In genomic region chr21:41745971-41746743, GRCh38 we compare ENCODE assay signal across 19 cellular contexts. TPM values are rescaled to one million over a fixed set of nuclear protein-coding genes. Genes with fewer than 3 reads are reported as not detected.
A peak's percentile ranks its signal among the peaks of the same experiment; 100 is the strongest.
DNase-seq lines count a peak whose midpoint lies in the region; ATAC-seq, FAIRE-seq and TF ChIP-seq lines count a peak whose summit lies in the region.
"Had no signal": no experiment of that assay in that cellular context is flagged by ENCODE, and none has a peak within 500 bp of the region (broad histone marks: within the 10 kb centered on the region; RNA-seq: fewer than 3 reads in every experiment).

No MANE protein-coding gene starts in this region.

- H3K4me1 Mint-ChIP-seq in stimulated activated memory B cell treated with anti-CD40 and anti-IgM and Interleukin-4, amounts not matched to agents 10 μg/mL and 1 μg/mL and 100 μg/mL, for 72 hours = no peaks in the 10 kb centered on the region

- FAIRE-seq in RCC 7860 (lab: Jason Lieb, UNC) = no peak
- FAIRE-seq: GM19239 had no signal

- peaks cover 53% of the 10 kb centered on the region for H3K27me3 Mint-ChIP-seq in stimulated activated memory B cell treated with anti-CD40 and anti-IgM and Interleukin-4, amounts not matched to agents 10 μg/mL and 1 μg/mL and 100 μg/mL, for 72 hours

- TF ChIP-seq POLR2A in heart left ventricle (IDR thresholded peaks at IDR 0.05) = no peak

- DNase-seq in Right ventricle myocardium superior (peak; percentile 39), heart left ventricle (no peak), RWPE1 (ENCODE audit: low spot score) (no peak), foreskin keratinocyte (no peak), A673 (ENCODE audit: low spot score) (no peak), RCC 7860 (ENCODE audit: low spot score) (no peak)
- DNase-seq: 8988T, COR-L47, MG63, NCI-H1105, NCI-H1694, NCI-H226, NCI-H524 treated with DMSO at 0.1 percent for 48 hours had no signal

- H3K4me1 ChIP-seq in heart left ventricle (no peaks in the 10 kb centered on the region), foreskin keratinocyte (peaks cover 3% of the 10 kb centered on the region), A673 (ENCODE audit: insufficient read depth, low read length, poor library complexity, severe bottlenecking) (peaks cover 7% of the 10 kb centered on the region)

- H3K27ac Mint-ChIP-seq in stimulated activated memory B cell treated with anti-CD40 and anti-IgM and Interleukin-4, amounts not matched to agents 10 μg/mL and 1 μg/mL and 100 μg/mL, for 72 hours = no peak overlapping the region

- intact Hi-C loops in Right ventricle myocardium superior (cut with DNase I) (no loop called here), heart left ventricle (cut with DNase I) (no loop called here), A673 (cut with micrococcal nuclease; ENCODE audit: unreplicated experiment) (no loop called here)

- WGBS in heart left ventricle, 4 donors = 87 to 93% (median 91%) methylated on average over 12 to 34 of the region's 34 CpGs

- H3K9me3 Mint-ChIP-seq in stimulated activated memory B cell treated with anti-CD40 and anti-IgM and Interleukin-4, amounts not matched to agents 10 μg/mL and 1 μg/mL and 100 μg/mL, for 72 hours = no peaks in the 10 kb centered on the region

- CTCF ChIA-PET in RWPE1 (lab: Yijun Ruan, JAX) (interaction anchor here (0.6 kb wide), 2 partner anchors 17 to 18 kb away, joined by 3 to 4 read pairs; no protein-coding TSS in a partner anchor), A673 (lab: Charles Lee) (interaction anchor here (1.0 kb wide), 1 partner anchor 463 kb away, joined by 3 read pairs; no protein-coding TSS in a partner anchor)

- H3K36me3 ChIP-seq in heart left ventricle = no peaks in the 10 kb centered on the region
- peaks cover 88% of the 10 kb centered on the region for H3K36me3 ChIP-seq in A673 (ENCODE audit: insufficient read depth, low read length, poor library complexity, severe bottlenecking)
- H3K36me3 ChIP-seq: MG63 had no signal

- no peak for TF ChIP-seq CTCF in heart left ventricle (IDR thresholded peaks at IDR 0.05)
- no peak for TF ChIP-seq CTCF in RWPE1 (conservative IDR thresholded peaks at IDR 0.05; ENCODE audit: low read depth)
- peak; percentile 42 for TF ChIP-seq CTCF in foreskin keratinocyte (conservative IDR thresholded peaks at IDR 0.05)
- no peak for TF ChIP-seq CTCF in A673 (conservative IDR thresholded peaks at IDR 0.05; ENCODE audit: low read depth, low read length)

- POLR2A ChIA-PET in RWPE1 (lab: Yijun Ruan, JAX; ENCODE audit: low non-redundant PET) (no interaction called here), A673 (lab: Charles Lee; ENCODE audit: low non-redundant PET) (no interaction called here)

- H3K4me3 ChIP-seq in heart left ventricle (no peak overlapping the region), A673 (ENCODE audit: low read depth, low read length, poor library complexity, severe bottlenecking) (no peak overlapping the region)
- H3K4me3 ChIP-seq: MG63 had no signal

- no peak overlapping the region for H3K4me3 Mint-ChIP-seq in stimulated activated memory B cell treated with anti-CD40 and anti-IgM and Interleukin-4, amounts not matched to agents 10 μg/mL and 1 μg/mL and 100 μg/mL, for 72 hours

- BruUV-seq in A673 (replicated peaks; lab: Mats Ljungman, UMichigan) = no TSS peak

- H3K27me3 ChIP-seq in heart left ventricle (peaks cover 0 to 32% (median 2%) of the 10 kb centered on the region in 9 donors), foreskin keratinocyte (no peaks in the 10 kb centered on the region), A673 (replicated peaks; ENCODE audit: insufficient read depth, low read depth, low read length, poor library complexity) (no peaks in the 10 kb centered on the region)
- H3K27me3 ChIP-seq: MG63 had no signal

- no peaks in the 10 kb centered on the region for H3K36me3 Mint-ChIP-seq in stimulated activated memory B cell treated with anti-CD40 and anti-IgM and Interleukin-4, amounts not matched to agents 10 μg/mL and 1 μg/mL and 100 μg/mL, for 72 hours

- ATAC-seq in Right ventricle myocardium superior (ENCODE audit: poor library complexity) (no peak), heart left ventricle (no peak), foreskin keratinocyte (no peak), HG03139 (IDR thresholded peaks at IDR 0.05; ENCODE audit: unreplicated experiment) (no peak)
- peak; percentile 24 for ATAC-seq in stimulated activated memory B cell treated with anti-CD40 and anti-IgM and Interleukin-4, amounts not matched to agents 10 μg/mL and 1 μg/mL and 100 μg/mL, for 72 hours
- ATAC-seq: HCT116 had no signal

- H3K9me3 ChIP-seq in heart left ventricle (no peaks in the 10 kb centered on the region), A673 (ENCODE audit: low read depth, low read length, poor library complexity, severe bottlenecking) (no peaks in the 10 kb centered on the region)
- H3K9me3 ChIP-seq: MG63 had no signal

- no peak overlapping the region for H3K27ac ChIP-seq in heart left ventricle
- peak overlapping the region; percentile 50 for H3K27ac ChIP-seq in RWPE1
- no peak overlapping the region for H3K27ac ChIP-seq in foreskin keratinocyte
- H3K27ac ChIP-seq in A673 (ENCODE audit: low read depth, low read length, poor library complexity, severe bottlenecking) = no peak overlapping the region
- H3K27ac ChIP-seq: C4-2B, KMS-11 had no signal

RNA-seq across cellular contexts. Expression of gene RIPK4, which starts 20.7 kb away (rescaled TPM):
- total RNA-seq in Right ventricle myocardium superior (0.08 TPM), heart left ventricle (1 to 10 TPM in 1 of 9 donors, under 1 TPM in 6, not detected in 2; 0.07 to 2.0 (median 0.08) TPM), foreskin keratinocyte (33.2 and 40.9 TPM in 2 replicates), A673 (2021) (16.0 and 17.0 TPM in 2 replicates)
- polyA plus RNA-seq in heart left ventricle (under 1 TPM; 0.04 TPM), foreskin keratinocyte (18.9 and 23.8 TPM in 2 replicates)
